27 cellular contexts compared by ENCODE assay signal in the genomic region with DNA sequence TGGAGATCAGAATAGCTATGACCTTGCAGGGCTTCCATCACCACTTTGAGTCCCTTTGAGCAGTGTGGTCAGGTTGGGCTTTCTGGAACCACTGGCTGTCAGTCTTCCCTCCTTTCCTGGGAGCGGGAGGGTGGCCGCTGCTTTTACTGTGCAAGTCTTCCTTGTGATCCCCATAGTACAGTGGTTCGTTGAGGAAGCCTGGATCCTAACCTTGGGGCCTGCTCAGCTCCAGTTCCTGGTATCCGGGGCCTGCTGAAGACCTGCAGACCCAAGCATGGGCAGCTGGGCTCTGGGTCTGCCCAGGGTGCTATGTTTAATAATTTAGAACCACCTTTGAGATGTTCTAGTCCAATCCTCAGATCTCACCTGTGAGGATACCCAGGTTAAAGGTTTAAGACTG.
"Had no signal": no experiment of that assay in that cellular context is flagged by ENCODE, and none has a peak within 500 bp of the region (broad histone marks: within the 10 kb centered on the region; RNA-seq: fewer than 3 reads in every experiment).

No MANE protein-coding gene starts in this region.

- DNase-seq: effector CD8-positive, alpha-beta T cell; foreskin keratinocyte; heart right ventricle; hippocampal formation; kidney glomerular epithelial cell; left ventricle myocardium superior; lower lobe of right lung; mucosa of descending colon; naive B cell; pancreas; stimulated activated CD4-positive, alpha-beta T cell treated with anti-CD3 and anti-CD28 coated beads, Interleukin-2, amount 100 ng/mL, for 24 hours; stimulated activated CD4-positive, alpha-beta T cell treated with anti-CD3 and anti-CD28 coated beads, Interleukin-4, amount 100 ng/mL, for 24 hours; stimulated activated naive CD4-positive, alpha-beta T cell treated with Interleukin-2 at 50 U/mL for 16 hours; substantia nigra; testis had no signal

- H3K4me1 Mint-ChIP-seq: naive B cell; neural crest cell; stimulated activated effector memory CD8-positive, alpha-beta T cell treated with anti-CD3 and anti-CD28 coated beads, Interleukin-12 subunit alpha, Interleukin-12 subunit beta, amount 100 ng/mL, for 72 hours had no signal

- H3K9me3 Mint-ChIP-seq: dendritic cell treated with granulocyte-macrophage colony-stimulating factor and Interleukin-4, amounts not matched to agents 40 ng/mL and 50 ng/mL, for 4 days; naive B cell; natural killer cell treated with Interleukin-12 subunit alpha and Interleukin-12 subunit beta and Interleukin-15 and Interleukin-18, amount 100 ng/mL, for 72 hours; neural crest cell; stimulated activated effector memory CD8-positive, alpha-beta T cell treated with anti-CD3 and anti-CD28 coated beads, Interleukin-12 subunit alpha, Interleukin-12 subunit beta, amount 100 ng/mL, for 72 hours; type B pancreatic cell had no signal

- ATAC-seq: foreskin keratinocyte; gastroesophageal sphincter; heart right ventricle; left ventricle myocardium superior; lower lobe of right lung; mucosa of descending colon; natural killer cell treated with Interleukin-12 subunit alpha and Interleukin-12 subunit beta and Interleukin-15 and Interleukin-18, amount 100 ng/mL, for 72 hours; pancreas; right lobe of liver; stimulated activated effector memory CD8-positive, alpha-beta T cell treated with anti-CD3 and anti-CD28 coated beads, Interleukin-12 subunit alpha, Interleukin-12 subunit beta, amount 100 ng/mL, for 72 hours had no signal

- H3K36me3 Mint-ChIP-seq: naive B cell; natural killer cell treated with Interleukin-12 subunit alpha and Interleukin-12 subunit beta and Interleukin-15 and Interleukin-18, amount 100 ng/mL, for 72 hours; stimulated activated effector memory CD8-positive, alpha-beta T cell treated with anti-CD3 and anti-CD28 coated beads, Interleukin-12 subunit alpha, Interleukin-12 subunit beta, amount 100 ng/mL, for 72 hours had no signal

- H3K4me3 ChIP-seq: esophagus muscularis mucosa, gastroesophageal sphincter, heart right ventricle, lower lobe of right lung, mucosa of descending colon, pancreas, right lobe of liver, smooth muscle cell, testis, tibial artery had no signal

- H3K27ac ChIP-seq: esophagus muscularis mucosa, foreskin keratinocyte, gastroesophageal sphincter, heart right ventricle, lower lobe of right lung, neutrophil, pancreas, right lobe of liver, testis, tibial artery had no signal

- H3K27ac Mint-ChIP-seq: dendritic cell treated with granulocyte-macrophage colony-stimulating factor and Interleukin-4, amounts not matched to agents 40 ng/mL and 50 ng/mL, for 4 days; naive B cell; natural killer cell treated with Interleukin-12 subunit alpha and Interleukin-12 subunit beta and Interleukin-15 and Interleukin-18, amount 100 ng/mL, for 72 hours; progenitor cell of endocrine pancreas; stimulated activated effector memory CD8-positive, alpha-beta T cell treated with anti-CD3 and anti-CD28 coated beads, Interleukin-12 subunit alpha, Interleukin-12 subunit beta, amount 100 ng/mL, for 72 hours; type B pancreatic cell had no signal

- H3K9me3 ChIP-seq: esophagus muscularis mucosa, gastroesophageal sphincter, heart right ventricle, lower lobe of right lung, mucosa of descending colon, neutrophil, pancreas, right lobe of liver, testis, tibial artery had no signal

- H3K27me3 Mint-ChIP-seq: natural killer cell treated with Interleukin-12 subunit alpha and Interleukin-12 subunit beta and Interleukin-15 and Interleukin-18, amount 100 ng/mL, for 72 hours; progenitor cell of endocrine pancreas; type B pancreatic cell had no signal

- H3K4me1 ChIP-seq: foreskin keratinocyte, gastroesophageal sphincter, pancreas, right lobe of liver had no signal

- H3K27me3 ChIP-seq: gastroesophageal sphincter, pancreas, right lobe of liver, testis had no signal

- H3K4me3 Mint-ChIP-seq: dendritic cell treated with granulocyte-macrophage colony-stimulating factor and Interleukin-4, amounts not matched to agents 40 ng/mL and 50 ng/mL, for 4 days; naive B cell; natural killer cell treated with Interleukin-12 subunit alpha and Interleukin-12 subunit beta and Interleukin-15 and Interleukin-18, amount 100 ng/mL, for 72 hours; neural crest cell; stimulated activated effector memory CD8-positive, alpha-beta T cell treated with anti-CD3 and anti-CD28 coated beads, Interleukin-12 subunit alpha, Interleukin-12 subunit beta, amount 100 ng/mL, for 72 hours; type B pancreatic cell had no signal

- H3K36me3 ChIP-seq: esophagus muscularis mucosa, gastroesophageal sphincter, heart right ventricle, lower lobe of right lung, neutrophil, pancreas, right lobe of liver, tibial artery had no signal
